Comparison of ENCODE assay signal across 9 cellular contexts in genomic region chr5:142618125-142618524, GRCh38.
A peak's percentile ranks its signal among the peaks of the same experiment; 100 is the strongest.
DNase-seq lines count a peak whose midpoint lies in the region; ATAC-seq and TF ChIP-seq lines count a peak whose summit lies in the region.
"Had no signal": no experiment of that assay in that cellular context is flagged by ENCODE, and none has a peak within 500 bp of the region (broad histone marks: within the 10 kb centered on the region; RNA-seq: fewer than 3 reads in every experiment).

No MANE protein-coding gene starts in this region.

- no peak overlapping the region for H3K27ac Mint-ChIP-seq in activated naive CD8-positive, alpha-beta T cell treated with anti-CD3 and anti-CD28 coated beads for 36 hours
- H3K27ac Mint-ChIP-seq: T-helper 17 cell had no signal

- H3K9me3 ChIP-seq in right lobe of liver, result no peaks in the 10 kb centered on the region
- H3K9me3 ChIP-seq in lower lobe of right lung, result no peaks in the 10 kb centered on the region

- no peak overlapping the region for H3K4me3 Mint-ChIP-seq in activated naive CD8-positive, alpha-beta T cell treated with anti-CD3 and anti-CD28 coated beads for 36 hours
- H3K4me3 Mint-ChIP-seq: T-helper 17 cell had no signal

- H3K27ac ChIP-seq in right lobe of liver (no peak overlapping the region), lower lobe of right lung (no peak overlapping the region)
- H3K27ac ChIP-seq: skin epidermis had no signal

- H3K9me3 Mint-ChIP-seq in activated naive CD8-positive, alpha-beta T cell treated with anti-CD3 and anti-CD28 coated beads for 36 hours, result no peaks in the 10 kb centered on the region

- no peak for TF ChIP-seq POLR2A in right lobe of liver (IDR thresholded peaks at IDR 0.05)

- H3K36me3 Mint-ChIP-seq in activated naive CD8-positive, alpha-beta T cell treated with anti-CD3 and anti-CD28 coated beads for 36 hours, result no peaks in the 10 kb centered on the region

- H3K27me3 Mint-ChIP-seq in activated naive CD8-positive, alpha-beta T cell treated with anti-CD3 and anti-CD28 coated beads for 36 hours, result peaks cover 4% of the 10 kb centered on the region

- ATAC-seq in right lobe of liver, result peak in 3 of 4 donors; percentile 25 to 53 (median 43)
- no peak for ATAC-seq in HG02938 (IDR thresholded peaks at IDR 0.05; ENCODE audit: unreplicated experiment)
- ATAC-seq in lower lobe of right lung, result no peak
- ATAC-seq: T-helper 17 cell had no signal

- no peaks in the 10 kb centered on the region for H3K4me1 ChIP-seq in right lobe of liver
- no peaks in the 10 kb centered on the region for H3K4me1 ChIP-seq in lower lobe of right lung

- WGBS in right lobe of liver (ENCODE audit: insufficient coverage, low coverage, low lambda C conversion rate, missing lambda C conversion rate), result 55% methylated on average over 6 of the region's 6 CpGs

- DNase-seq in Daoy (ENCODE audit: low read depth) (peak; percentile 79), HS-5 (ENCODE audit: low read depth) (peak; percentile 78), right lobe of liver (no peak), T-helper 9 cell (no peak), lower lobe of right lung (no peak)
- peak; percentile 26 for DNase-seq in activated naive CD8-positive, alpha-beta T cell treated with anti-CD3 and anti-CD28 coated beads for 36 hours
- DNase-seq: T-helper 17 cell had no signal

- intact Hi-C loops in right lobe of liver (cut with DNase I) (no loop called here), lower lobe of right lung (cut with DNase I) (no loop called here)

- H3K27me3 ChIP-seq in right lobe of liver, result no peaks in the 10 kb centered on the region
- H3K27me3 ChIP-seq in lower lobe of right lung (ENCODE audit: low read depth), result no peaks in the 10 kb centered on the region

- H3K4me3 ChIP-seq in right lobe of liver, result no peak overlapping the region
- no peak overlapping the region for H3K4me3 ChIP-seq in lower lobe of right lung
- H3K4me3 ChIP-seq: skin epidermis had no signal

- no peaks in the 10 kb centered on the region for H3K36me3 ChIP-seq in right lobe of liver
- no peaks in the 10 kb centered on the region for H3K36me3 ChIP-seq in lower lobe of right lung

- no peak for TF ChIP-seq CTCF in right lobe of liver (IDR thresholded peaks at IDR 0.05)
- no peak for TF ChIP-seq CTCF in lower lobe of right lung (IDR thresholded peaks at IDR 0.05)

- H3K4me1 Mint-ChIP-seq in activated naive CD8-positive, alpha-beta T cell treated with anti-CD3 and anti-CD28 coated beads for 36 hours, result peaks cover 12% of the 10 kb centered on the region

Comparison
In these comparisons a context has a peak if more than half of its experiments do, and no peak if none do; other contexts are left out.
1. DNase-seq: peak in Daoy (single experiment), HS-5 (single experiment) and activated naive CD8-positive, alpha-beta T cell treated with anti-CD3 and anti-CD28 coated beads for 36 hours (single experiment); none in right lobe of liver (0 of 3), T-helper 9 cell (single experiment) and lower lobe of right lung (single experiment).
2. ATAC-seq: peak in right lobe of liver (3 of 4); none in HG02938 (single experiment) and lower lobe of right lung (0 of 2).